Comparison of ENCODE assay signal across 8 cellular contexts in the genomic region with DNA sequence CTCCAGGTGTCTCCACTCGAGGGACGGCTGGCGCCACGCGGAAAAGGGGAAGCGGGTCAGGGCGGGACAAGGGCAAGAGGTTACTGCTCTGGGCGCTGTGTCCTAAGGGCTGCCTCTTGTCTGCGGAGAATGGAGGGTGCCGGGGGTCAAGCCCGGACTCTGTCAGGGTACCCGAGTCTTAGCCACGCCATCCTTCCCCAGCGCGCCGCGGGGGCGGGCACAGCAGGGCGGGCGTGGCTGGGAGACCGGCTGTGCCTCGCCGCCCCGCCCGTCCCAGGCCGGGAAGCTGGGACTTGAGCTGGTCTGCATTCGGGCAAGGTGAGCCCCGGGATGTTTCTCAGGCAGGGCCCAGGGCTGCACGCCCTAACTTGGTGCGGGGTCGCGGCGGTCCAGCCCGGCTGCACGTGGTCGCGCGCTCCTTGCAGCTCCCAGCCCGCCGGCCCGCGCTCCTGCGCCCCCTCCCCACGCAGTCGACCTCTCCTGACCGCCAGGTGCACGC. TPM values are rescaled to one million over a fixed set of nuclear protein-coding genes. Genes with fewer than 3 reads are reported as not detected.
DNase-seq lines count a peak whose midpoint lies in the region; ATAC-seq and TF ChIP-seq lines count a peak whose summit lies in the region.

No MANE protein-coding gene starts in this region.

- no peak for TF ChIP-seq CTCF in WTC11 (IDR thresholded peaks at IDR 0.05)
- no peak for TF ChIP-seq CTCF in progenitor cell of endocrine pancreas (IDR thresholded peaks at IDR 0.05; ENCODE audit: unreplicated experiment)

- peaks cover 30% of the 10 kb centered on the region for H3K4me1 Mint-ChIP-seq in WTC11
- peaks cover 12% of the 10 kb centered on the region for H3K4me1 Mint-ChIP-seq in progenitor cell of endocrine pancreas (ENCODE audit: low read depth)

- H3K27me3 Mint-ChIP-seq in WTC11 (ENCODE audit: low read depth) (peaks cover 42% of the 10 kb centered on the region), progenitor cell of endocrine pancreas (peaks cover 22% of the 10 kb centered on the region)

- H3K9me3 Mint-ChIP-seq in WTC11: no peaks in the 10 kb centered on the region
- no peaks in the 10 kb centered on the region for H3K9me3 Mint-ChIP-seq in progenitor cell of endocrine pancreas (ENCODE audit: low read depth)

- peak; percentile 38 for DNase-seq in stimulated activated CD4-positive, alpha-beta T cell treated with anti-CD3 and anti-CD28 coated beads, Interleukin-4, amount 100 ng/mL, for 1 hour
- no peak for DNase-seq in stimulated activated CD4-positive, alpha-beta T cell treated with anti-CD3 and anti-CD28 coated beads, Interleukin-4, amount 100 ng/mL, for 24 hours
- DNase-seq in WTC11 (ENCODE audit: low spot score) (no peak), glomerular visceral epithelial cell (ENCODE audit: extremely low spot score) (peak; percentile 51), progenitor cell of endocrine pancreas (ENCODE audit: low spot score, unreplicated experiment) (no peak), A172 (ENCODE audit: low spot score) (no peak), nucleus accumbens (lab: John Stamatoyannopoulos, UW) (no peak)

- ATAC-seq in WTC11 (peak; percentile 10), GM18498 (IDR thresholded peaks at IDR 0.05; ENCODE audit: unreplicated experiment) (no peak)

- H3K36me3 Mint-ChIP-seq in WTC11 (no peaks in the 10 kb centered on the region), progenitor cell of endocrine pancreas (ENCODE audit: insufficient read depth) (peaks cover 1% of the 10 kb centered on the region)

- H3K4me3 Mint-ChIP-seq in WTC11 (peak overlapping the region; percentile 57), progenitor cell of endocrine pancreas (ENCODE audit: low read depth) (peak overlapping the region; percentile 59)

- CTCF ChIA-PET in WTC11 (lab: Charles Lee): interaction anchor here (0.6 to 2.9 kb wide), 22 partner anchors 9 to 268 kb away, joined by 3 to 25 read pairs (median 4); partner anchors contain the start of genes FAAP100, FSCN2 and MRPL12

- H3K27ac Mint-ChIP-seq in WTC11: no peak overlapping the region
- peak overlapping the region; percentile 78 for H3K27ac Mint-ChIP-seq in progenitor cell of endocrine pancreas

- POLR2A ChIA-PET in WTC11 (lab: Charles Lee): interaction anchor here (0.7 to 2.7 kb wide), 3 partner anchors 11 to 34 kb away, joined by 4 to 20 read pairs (median 9); no protein-coding TSS in a partner anchor

TF ChIP-seq in WTC11, 78 proteins besides CTCF, POLR2A, EP300 and RAD21 (continues in another document):
- TF ChIP-seq CREM (CRISPR knock-in tag; IDR thresholded peaks at IDR 0.05): no peak
- TF ChIP-seq ZNF263 (CRISPR knock-in tag; IDR thresholded peaks at IDR 0.05; ENCODE audit: low read depth): no peak
- no peak for TF ChIP-seq ELF4 (CRISPR knock-in tag; IDR thresholded peaks at IDR 0.05; ENCODE audit: low read depth)
- TF ChIP-seq, protein P1, sequence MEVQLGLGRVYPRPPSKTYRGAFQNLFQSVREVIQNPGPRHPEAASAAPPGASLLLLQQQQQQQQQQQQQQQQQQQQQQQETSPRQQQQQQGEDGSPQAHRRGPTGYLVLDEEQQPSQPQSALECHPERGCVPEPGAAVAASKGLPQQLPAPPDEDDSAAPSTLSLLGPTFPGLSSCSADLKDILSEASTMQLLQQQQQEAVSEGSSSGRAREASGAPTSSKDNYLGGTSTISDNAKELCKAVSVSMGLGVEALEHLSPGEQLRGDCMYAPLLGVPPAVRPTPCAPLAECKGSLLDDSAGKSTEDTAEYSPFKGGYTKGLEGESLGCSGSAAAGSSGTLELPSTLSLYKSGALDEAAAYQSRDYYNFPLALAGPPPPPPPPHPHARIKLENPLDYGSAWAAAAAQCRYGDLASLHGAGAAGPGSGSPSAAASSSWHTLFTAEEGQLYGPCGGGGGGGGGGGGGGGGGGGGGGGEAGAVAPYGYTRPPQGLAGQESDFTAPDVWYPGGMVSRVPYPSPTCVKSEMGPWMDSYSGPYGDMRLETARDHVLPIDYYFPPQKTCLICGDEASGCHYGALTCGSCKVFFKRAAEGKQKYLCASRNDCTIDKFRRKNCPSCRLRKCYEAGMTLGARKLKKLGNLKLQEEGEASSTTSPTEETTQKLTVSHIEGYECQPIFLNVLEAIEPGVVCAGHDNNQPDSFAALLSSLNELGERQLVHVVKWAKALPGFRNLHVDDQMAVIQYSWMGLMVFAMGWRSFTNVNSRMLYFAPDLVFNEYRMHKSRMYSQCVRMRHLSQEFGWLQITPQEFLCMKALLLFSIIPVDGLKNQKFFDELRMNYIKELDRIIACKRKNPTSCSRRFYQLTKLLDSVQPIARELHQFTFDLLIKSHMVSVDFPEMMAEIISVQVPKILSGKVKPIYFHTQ (CRISPR knock-in tag; IDR thresholded peaks at IDR 0.05): no peak
- TF ChIP-seq ZNF138 (CRISPR knock-in tag; conservative IDR thresholded peaks at IDR 0.05): 0 out of 2 replicates have a peak, but pooled peaks have one; percentile 57
- no peak for TF ChIP-seq SOX15 (CRISPR knock-in tag; IDR thresholded peaks at IDR 0.05)
- TF ChIP-seq NFE2L1 (CRISPR knock-in tag; IDR thresholded peaks at IDR 0.05): no peak
- no peak for TF ChIP-seq ZNF121 (CRISPR knock-in tag; IDR thresholded peaks at IDR 0.05)
- TF ChIP-seq SP1 (CRISPR knock-in tag; conservative IDR thresholded peaks at IDR 0.05): no peak; the same call in 1 of the 2 replicates
- TF ChIP-seq IRF2 (CRISPR knock-in tag; IDR thresholded peaks at IDR 0.05; ENCODE audit: borderline replicate concordance, low read depth): no peak
- TF ChIP-seq, protein P2, sequence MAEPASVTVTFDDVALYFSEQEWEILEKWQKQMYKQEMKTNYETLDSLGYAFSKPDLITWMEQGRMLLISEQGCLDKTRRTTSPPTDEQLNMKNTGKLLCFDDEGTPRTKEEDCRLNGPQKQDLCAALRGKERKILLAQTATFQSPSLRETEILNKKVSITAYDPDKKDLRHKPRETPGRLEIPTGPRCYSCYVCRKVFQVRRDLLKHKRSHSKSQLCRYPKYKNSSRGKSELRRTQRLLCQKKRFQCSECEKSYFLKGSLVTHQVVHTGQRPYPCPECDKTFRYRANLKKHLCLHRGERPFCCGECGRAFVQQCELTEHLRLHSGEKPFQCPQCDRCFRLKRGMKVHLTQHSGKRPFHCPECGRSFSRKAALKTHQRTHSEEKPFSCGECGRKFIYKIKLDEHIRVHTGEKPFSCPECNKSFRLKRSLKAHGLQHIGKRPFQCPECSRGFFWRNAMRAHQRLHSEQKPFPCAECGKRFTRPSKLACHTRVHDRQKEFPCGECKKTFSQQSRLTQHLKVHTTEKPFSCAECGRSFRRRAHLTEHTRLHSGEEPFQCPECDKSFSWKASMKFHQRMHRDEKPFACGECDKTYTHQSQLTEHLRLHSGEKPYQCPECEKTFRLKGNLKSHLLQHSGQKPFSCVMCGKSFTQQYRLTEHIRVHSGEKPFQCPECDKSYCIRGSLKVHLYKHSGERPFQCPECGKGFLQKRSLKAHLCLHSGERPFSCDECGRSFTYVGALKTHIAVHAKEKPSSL (CRISPR knock-in tag; conservative IDR thresholded peaks at IDR 0.05): no peak
- TF ChIP-seq ZNF317 (CRISPR knock-in tag; IDR thresholded peaks at IDR 0.05; ENCODE audit: borderline replicate concordance, low read depth): no peak
- TF ChIP-seq ETV6 (CRISPR knock-in tag; IDR thresholded peaks at IDR 0.05): no peak
- TF ChIP-seq, protein P3, sequence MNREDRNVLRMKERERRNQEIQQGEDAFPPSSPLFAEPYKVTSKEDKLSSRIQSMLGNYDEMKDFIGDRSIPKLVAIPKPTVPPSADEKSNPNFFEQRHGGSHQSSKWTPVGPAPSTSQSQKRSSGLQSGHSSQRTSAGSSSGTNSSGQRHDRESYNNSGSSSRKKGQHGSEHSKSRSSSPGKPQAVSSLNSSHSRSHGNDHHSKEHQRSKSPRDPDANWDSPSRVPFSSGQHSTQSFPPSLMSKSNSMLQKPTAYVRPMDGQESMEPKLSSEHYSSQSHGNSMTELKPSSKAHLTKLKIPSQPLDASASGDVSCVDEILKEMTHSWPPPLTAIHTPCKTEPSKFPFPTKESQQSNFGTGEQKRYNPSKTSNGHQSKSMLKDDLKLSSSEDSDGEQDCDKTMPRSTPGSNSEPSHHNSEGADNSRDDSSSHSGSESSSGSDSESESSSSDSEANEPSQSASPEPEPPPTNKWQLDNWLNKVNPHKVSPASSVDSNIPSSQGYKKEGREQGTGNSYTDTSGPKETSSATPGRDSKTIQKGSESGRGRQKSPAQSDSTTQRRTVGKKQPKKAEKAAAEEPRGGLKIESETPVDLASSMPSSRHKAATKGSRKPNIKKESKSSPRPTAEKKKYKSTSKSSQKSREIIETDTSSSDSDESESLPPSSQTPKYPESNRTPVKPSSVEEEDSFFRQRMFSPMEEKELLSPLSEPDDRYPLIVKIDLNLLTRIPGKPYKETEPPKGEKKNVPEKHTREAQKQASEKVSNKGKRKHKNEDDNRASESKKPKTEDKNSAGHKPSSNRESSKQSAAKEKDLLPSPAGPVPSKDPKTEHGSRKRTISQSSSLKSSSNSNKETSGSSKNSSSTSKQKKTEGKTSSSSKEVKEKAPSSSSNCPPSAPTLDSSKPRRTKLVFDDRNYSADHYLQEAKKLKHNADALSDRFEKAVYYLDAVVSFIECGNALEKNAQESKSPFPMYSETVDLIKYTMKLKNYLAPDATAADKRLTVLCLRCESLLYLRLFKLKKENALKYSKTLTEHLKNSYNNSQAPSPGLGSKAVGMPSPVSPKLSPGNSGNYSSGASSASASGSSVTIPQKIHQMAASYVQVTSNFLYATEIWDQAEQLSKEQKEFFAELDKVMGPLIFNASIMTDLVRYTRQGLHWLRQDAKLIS (CRISPR knock-in tag; IDR thresholded peaks at IDR 0.05; ENCODE audit: borderline replicate concordance): no peak
- TF ChIP-seq USF2 (CRISPR knock-in tag; IDR thresholded peaks at IDR 0.05): 0 out of 2 replicates have a peak, but pooled peaks have one; percentile 11
- no peak for TF ChIP-seq ATF1 (CRISPR knock-in tag; IDR thresholded peaks at IDR 0.05)

RNA-seq across cellular contexts. Expression of gene ACTG1, which starts 6.2 kb away (rescaled TPM):
- total RNA-seq in WTC11 (2021) (3,338 to 3,455 TPM (median 3,348 TPM) in 3 replicates), progenitor cell of endocrine pancreas (3,227 and 3,279 TPM in 2 replicates)
- 5,134 and 6,456 TPM in 2 replicates for total RNA-seq in A172 (2014; rRNA removed; shearing (Covaris generic))

RNA-seq across cellular contexts. Expression of gene FSCN2, which starts 9.3 kb away (rescaled TPM):
- total RNA-seq in WTC11 (2021): 0.31 to 0.89 TPM (median 0.46 TPM) in 3 replicates
- 4.8 and 5.3 TPM in 2 replicates for total RNA-seq in progenitor cell of endocrine pancreas
- 0.81 and 1.7 TPM in 2 replicates for total RNA-seq in A172 (2014; rRNA removed; shearing (Covaris generic))

RNA-seq across cellular contexts. Expression of gene FAAP100, which starts 33.3 kb away (rescaled TPM):
- 44.7 to 54.7 TPM (median 47.8 TPM) in 3 replicates for total RNA-seq in WTC11 (2021)
- total RNA-seq in progenitor cell of endocrine pancreas: 46.5 and 47.7 TPM in 2 replicates
- total RNA-seq in A172 (2014; rRNA removed; shearing (Covaris generic)): 29.7 and 39.9 TPM in 2 replicates

Comparison
In these comparisons a context has a peak if more than half of its experiments do, and no peak if none do; other contexts are left out.
1. DNase-seq: peak in stimulated activated CD4-positive, alpha-beta T cell treated with anti-CD3 and anti-CD28 coated beads, Interleukin-4, amount 100 ng/mL, for 1 hour (single experiment) and glomerular visceral epithelial cell (single experiment); none in stimulated activated CD4-positive, alpha-beta T cell treated with anti-CD3 and anti-CD28 coated beads, Interleukin-4, amount 100 ng/mL, for 24 hours (single experiment), WTC11 (single experiment), progenitor cell of endocrine pancreas (single experiment), A172 (single experiment) and nucleus accumbens (0 of 56).